ENCODE assay signal across 1 cellular context in the genomic region with DNA sequence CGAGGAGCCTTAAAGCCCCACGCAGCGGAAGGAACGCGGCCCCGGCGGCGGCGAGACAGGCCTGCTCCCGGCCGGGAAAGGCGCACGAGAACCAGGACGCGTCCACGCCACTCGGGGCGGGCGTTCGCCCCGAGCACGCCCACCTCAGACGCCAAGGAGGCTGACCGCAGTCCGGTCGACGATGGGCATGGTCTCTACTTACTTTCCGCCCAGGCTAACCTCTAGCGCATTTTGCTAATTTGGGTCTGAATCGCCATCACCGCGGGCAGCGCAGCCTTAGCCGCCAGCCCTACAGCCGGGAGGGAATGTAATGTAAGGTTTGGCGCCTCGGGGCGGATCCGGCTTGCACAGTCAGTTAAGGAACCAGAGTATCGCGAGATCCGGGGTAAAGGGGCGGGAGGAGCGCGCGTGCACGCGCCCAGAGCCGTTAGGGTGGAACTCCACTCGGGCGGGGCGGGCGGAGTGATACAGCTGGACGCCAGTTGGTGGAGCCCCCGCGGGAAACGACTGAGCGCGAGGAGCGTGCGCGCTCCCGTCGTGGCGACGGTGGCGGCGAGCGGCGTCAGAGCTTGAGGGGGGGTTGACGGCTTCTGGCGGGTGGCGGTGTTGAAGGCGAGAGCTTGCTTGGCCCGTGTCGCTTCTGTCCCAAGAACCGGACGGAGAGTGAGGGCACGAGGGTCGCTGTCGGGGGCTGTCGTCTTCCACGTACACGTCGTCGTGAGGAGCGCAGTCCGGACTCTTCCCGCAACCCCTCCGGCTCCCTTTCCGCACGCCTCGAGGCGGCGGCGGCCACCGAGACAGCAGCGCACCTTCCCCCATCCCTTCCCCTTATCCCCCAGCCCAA.
TF ChIP-seq lines count a peak whose summit lies in the region.

A gene with protein sequence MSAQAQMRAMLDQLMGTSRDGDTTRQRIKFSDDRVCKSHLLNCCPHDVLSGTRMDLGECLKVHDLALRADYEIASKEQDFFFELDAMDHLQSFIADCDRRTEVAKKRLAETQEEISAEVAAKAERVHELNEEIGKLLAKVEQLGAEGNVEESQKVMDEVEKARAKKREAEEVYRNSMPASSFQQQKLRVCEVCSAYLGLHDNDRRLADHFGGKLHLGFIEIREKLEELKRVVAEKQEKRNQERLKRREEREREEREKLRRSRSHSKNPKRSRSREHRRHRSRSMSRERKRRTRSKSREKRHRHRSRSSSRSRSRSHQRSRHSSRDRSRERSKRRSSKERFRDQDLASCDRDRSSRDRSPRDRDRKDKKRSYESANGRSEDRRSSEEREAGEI (plus strand): TSS at position 529 of the 844 bp plus-strand sequence. CDS start 368 bp downstream, outside the sequence.

TF ChIP-seq in GM12878, 131 proteins besides CTCF, POLR2A, EP300 and RAD21 (continued from another document and continues in another):
- TF ChIP-seq, protein P1, sequence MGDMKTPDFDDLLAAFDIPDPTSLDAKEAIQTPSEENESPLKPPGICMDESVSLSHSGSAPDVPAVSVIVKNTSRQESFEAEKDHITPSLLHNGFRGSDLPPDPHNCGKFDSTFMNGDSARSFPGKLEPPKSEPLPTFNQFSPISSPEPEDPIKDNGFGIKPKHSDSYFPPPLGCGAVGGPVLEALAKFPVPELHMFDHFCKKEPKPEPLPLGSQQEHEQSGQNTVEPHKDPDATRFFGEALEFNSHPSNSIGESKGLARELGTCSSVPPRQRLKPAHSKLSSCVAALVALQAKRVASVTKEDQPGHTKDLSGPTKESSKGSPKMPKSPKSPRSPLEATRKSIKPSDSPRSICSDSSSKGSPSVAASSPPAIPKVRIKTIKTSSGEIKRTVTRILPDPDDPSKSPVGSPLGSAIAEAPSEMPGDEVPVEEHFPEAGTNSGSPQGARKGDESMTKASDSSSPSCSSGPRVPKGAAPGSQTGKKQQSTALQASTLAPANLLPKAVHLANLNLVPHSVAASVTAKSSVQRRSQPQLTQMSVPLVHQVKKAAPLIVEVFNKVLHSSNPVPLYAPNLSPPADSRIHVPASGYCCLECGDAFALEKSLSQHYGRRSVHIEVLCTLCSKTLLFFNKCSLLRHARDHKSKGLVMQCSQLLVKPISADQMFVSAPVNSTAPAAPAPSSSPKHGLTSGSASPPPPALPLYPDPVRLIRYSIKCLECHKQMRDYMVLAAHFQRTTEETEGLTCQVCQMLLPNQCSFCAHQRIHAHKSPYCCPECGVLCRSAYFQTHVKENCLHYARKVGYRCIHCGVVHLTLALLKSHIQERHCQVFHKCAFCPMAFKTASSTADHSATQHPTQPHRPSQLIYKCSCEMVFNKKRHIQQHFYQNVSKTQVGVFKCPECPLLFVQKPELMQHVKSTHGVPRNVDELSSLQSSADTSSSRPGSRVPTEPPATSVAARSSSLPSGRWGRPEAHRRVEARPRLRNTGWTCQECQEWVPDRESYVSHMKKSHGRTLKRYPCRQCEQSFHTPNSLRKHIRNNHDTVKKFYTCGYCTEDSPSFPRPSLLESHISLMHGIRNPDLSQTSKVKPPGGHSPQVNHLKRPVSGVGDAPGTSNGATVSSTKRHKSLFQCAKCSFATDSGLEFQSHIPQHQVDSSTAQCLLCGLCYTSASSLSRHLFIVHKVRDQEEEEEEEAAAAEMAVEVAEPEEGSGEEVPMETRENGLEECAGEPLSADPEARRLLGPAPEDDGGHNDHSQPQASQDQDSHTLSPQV (IDR thresholded peaks at IDR 0.05), result no peak
- TF ChIP-seq, protein P2, sequence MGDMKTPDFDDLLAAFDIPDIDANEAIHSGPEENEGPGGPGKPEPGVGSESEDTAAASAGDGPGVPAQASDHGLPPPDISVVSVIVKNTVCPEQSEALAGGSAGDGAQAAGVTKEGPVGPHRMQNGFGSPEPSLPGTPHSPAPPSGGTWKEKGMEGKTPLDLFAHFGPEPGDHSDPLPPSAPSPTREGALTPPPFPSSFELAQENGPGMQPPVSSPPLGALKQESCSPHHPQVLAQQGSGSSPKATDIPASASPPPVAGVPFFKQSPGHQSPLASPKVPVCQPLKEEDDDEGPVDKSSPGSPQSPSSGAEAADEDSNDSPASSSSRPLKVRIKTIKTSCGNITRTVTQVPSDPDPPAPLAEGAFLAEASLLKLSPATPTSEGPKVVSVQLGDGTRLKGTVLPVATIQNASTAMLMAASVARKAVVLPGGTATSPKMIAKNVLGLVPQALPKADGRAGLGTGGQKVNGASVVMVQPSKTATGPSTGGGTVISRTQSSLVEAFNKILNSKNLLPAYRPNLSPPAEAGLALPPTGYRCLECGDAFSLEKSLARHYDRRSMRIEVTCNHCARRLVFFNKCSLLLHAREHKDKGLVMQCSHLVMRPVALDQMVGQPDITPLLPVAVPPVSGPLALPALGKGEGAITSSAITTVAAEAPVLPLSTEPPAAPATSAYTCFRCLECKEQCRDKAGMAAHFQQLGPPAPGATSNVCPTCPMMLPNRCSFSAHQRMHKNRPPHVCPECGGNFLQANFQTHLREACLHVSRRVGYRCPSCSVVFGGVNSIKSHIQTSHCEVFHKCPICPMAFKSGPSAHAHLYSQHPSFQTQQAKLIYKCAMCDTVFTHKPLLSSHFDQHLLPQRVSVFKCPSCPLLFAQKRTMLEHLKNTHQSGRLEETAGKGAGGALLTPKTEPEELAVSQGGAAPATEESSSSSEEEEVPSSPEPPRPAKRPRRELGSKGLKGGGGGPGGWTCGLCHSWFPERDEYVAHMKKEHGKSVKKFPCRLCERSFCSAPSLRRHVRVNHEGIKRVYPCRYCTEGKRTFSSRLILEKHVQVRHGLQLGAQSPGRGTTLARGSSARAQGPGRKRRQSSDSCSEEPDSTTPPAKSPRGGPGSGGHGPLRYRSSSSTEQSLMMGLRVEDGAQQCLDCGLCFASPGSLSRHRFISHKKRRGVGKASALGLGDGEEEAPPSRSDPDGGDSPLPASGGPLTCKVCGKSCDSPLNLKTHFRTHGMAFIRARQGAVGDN (IDR thresholded peaks at IDR 0.05), result peak; percentile 69
- TF ChIP-seq RUNX3 (IDR thresholded peaks at IDR 0.05; ENCODE audit: low read length) (peak; percentile 76), CBX3 (IDR thresholded peaks at IDR 0.05; ENCODE audit: borderline replicate concordance, low read depth) (no peak), GABPA (IDR thresholded peaks at IDR 0.05; ENCODE audit: low read depth) (no peak), MEF2A (IDR thresholded peaks at IDR 0.05; ENCODE audit: insufficient read depth, low read depth, low read length) (no peak), BMI1 (IDR thresholded peaks at IDR 0.05; ENCODE audit: borderline replicate concordance) (no peak), SMAD1 (IDR thresholded peaks at IDR 0.05; ENCODE audit: low read depth, partially characterized antibody) (peak; percentile 40), RCOR1 (conservative IDR thresholded peaks at IDR 0.05; ENCODE audit: low read depth, low read length) (peak; percentile 99), HDAC6 (IDR thresholded peaks at IDR 0.05; ENCODE audit: unreplicated experiment) (peak; percentile 19), FOS (IDR thresholded peaks at IDR 0.05; ENCODE audit: borderline replicate concordance, extremely low read depth, insufficient read length) (no peak), MYC (IDR thresholded peaks at IDR 0.05; ENCODE audit: insufficient read depth, insufficient read length, insufficient replicate concordance, low read length, severe bottlenecking) (no peak), SIN3A (IDR thresholded peaks at IDR 0.05; ENCODE audit: low read depth, low read length) (peak; percentile 76; the same call in 1 of the 2 replicates), ZSCAN29 (IDR thresholded peaks at IDR 0.05) (peak; percentile 75; the same call in 1 of the 2 replicates), FOXK2 (IDR thresholded peaks at IDR 0.05) (no peak), CBFB (IDR thresholded peaks at IDR 0.05; ENCODE audit: low read depth) (peak; percentile 99)
- TF ChIP-seq, protein P3, sequence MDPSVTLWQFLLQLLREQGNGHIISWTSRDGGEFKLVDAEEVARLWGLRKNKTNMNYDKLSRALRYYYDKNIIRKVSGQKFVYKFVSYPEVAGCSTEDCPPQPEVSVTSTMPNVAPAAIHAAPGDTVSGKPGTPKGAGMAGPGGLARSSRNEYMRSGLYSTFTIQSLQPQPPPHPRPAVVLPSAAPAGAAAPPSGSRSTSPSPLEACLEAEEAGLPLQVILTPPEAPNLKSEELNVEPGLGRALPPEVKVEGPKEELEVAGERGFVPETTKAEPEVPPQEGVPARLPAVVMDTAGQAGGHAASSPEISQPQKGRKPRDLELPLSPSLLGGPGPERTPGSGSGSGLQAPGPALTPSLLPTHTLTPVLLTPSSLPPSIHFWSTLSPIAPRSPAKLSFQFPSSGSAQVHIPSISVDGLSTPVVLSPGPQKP (IDR thresholded peaks at IDR 0.05; ENCODE audit: low read depth, low read length), result peak; percentile 57; the same call in 1 of the 2 replicates
- TF ChIP-seq, protein P4, sequence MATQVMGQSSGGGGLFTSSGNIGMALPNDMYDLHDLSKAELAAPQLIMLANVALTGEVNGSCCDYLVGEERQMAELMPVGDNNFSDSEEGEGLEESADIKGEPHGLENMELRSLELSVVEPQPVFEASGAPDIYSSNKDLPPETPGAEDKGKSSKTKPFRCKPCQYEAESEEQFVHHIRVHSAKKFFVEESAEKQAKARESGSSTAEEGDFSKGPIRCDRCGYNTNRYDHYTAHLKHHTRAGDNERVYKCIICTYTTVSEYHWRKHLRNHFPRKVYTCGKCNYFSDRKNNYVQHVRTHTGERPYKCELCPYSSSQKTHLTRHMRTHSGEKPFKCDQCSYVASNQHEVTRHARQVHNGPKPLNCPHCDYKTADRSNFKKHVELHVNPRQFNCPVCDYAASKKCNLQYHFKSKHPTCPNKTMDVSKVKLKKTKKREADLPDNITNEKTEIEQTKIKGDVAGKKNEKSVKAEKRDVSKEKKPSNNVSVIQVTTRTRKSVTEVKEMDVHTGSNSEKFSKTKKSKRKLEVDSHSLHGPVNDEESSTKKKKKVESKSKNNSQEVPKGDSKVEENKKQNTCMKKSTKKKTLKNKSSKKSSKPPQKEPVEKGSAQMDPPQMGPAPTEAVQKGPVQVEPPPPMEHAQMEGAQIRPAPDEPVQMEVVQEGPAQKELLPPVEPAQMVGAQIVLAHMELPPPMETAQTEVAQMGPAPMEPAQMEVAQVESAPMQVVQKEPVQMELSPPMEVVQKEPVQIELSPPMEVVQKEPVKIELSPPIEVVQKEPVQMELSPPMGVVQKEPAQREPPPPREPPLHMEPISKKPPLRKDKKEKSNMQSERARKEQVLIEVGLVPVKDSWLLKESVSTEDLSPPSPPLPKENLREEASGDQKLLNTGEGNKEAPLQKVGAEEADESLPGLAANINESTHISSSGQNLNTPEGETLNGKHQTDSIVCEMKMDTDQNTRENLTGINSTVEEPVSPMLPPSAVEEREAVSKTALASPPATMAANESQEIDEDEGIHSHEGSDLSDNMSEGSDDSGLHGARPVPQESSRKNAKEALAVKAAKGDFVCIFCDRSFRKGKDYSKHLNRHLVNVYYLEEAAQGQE (IDR thresholded peaks at IDR 0.05; ENCODE audit: low read depth, low read length), result no peak
- TF ChIP-seq, protein P5, sequence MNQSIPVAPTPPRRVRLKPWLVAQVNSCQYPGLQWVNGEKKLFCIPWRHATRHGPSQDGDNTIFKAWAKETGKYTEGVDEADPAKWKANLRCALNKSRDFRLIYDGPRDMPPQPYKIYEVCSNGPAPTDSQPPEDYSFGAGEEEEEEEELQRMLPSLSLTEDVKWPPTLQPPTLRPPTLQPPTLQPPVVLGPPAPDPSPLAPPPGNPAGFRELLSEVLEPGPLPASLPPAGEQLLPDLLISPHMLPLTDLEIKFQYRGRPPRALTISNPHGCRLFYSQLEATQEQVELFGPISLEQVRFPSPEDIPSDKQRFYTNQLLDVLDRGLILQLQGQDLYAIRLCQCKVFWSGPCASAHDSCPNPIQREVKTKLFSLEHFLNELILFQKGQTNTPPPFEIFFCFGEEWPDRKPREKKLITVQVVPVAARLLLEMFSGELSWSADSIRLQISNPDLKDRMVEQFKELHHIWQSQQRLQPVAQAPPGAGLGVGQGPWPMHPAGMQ (IDR thresholded peaks at IDR 0.05; ENCODE audit: borderline replicate concordance), result peak; percentile 91
- TF ChIP-seq, protein P6, sequence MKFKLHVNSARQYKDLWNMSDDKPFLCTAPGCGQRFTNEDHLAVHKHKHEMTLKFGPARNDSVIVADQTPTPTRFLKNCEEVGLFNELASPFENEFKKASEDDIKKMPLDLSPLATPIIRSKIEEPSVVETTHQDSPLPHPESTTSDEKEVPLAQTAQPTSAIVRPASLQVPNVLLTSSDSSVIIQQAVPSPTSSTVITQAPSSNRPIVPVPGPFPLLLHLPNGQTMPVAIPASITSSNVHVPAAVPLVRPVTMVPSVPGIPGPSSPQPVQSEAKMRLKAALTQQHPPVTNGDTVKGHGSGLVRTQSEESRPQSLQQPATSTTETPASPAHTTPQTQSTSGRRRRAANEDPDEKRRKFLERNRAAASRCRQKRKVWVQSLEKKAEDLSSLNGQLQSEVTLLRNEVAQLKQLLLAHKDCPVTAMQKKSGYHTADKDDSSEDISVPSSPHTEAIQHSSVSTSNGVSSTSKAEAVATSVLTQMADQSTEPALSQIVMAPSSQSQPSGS (IDR thresholded peaks at IDR 0.05; ENCODE audit: low read length), result peak; percentile 59; the same call in 1 of the 2 replicates
- TF ChIP-seq, protein P7, sequence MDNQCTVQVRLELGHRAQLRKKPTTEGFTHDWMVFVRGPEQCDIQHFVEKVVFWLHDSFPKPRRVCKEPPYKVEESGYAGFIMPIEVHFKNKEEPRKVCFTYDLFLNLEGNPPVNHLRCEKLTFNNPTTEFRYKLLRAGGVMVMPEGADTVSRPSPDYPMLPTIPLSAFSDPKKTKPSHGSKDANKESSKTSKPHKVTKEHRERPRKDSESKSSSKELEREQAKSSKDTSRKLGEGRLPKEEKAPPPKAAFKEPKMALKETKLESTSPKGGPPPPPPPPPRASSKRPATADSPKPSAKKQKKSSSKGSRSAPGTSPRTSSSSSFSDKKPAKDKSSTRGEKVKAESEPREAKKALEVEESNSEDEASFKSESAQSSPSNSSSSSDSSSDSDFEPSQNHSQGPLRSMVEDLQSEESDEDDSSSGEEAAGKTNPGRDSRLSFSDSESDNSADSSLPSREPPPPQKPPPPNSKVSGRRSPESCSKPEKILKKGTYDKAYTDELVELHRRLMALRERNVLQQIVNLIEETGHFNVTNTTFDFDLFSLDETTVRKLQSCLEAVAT (IDR thresholded peaks at IDR 0.05), result no peak
- TF ChIP-seq, protein P8, sequence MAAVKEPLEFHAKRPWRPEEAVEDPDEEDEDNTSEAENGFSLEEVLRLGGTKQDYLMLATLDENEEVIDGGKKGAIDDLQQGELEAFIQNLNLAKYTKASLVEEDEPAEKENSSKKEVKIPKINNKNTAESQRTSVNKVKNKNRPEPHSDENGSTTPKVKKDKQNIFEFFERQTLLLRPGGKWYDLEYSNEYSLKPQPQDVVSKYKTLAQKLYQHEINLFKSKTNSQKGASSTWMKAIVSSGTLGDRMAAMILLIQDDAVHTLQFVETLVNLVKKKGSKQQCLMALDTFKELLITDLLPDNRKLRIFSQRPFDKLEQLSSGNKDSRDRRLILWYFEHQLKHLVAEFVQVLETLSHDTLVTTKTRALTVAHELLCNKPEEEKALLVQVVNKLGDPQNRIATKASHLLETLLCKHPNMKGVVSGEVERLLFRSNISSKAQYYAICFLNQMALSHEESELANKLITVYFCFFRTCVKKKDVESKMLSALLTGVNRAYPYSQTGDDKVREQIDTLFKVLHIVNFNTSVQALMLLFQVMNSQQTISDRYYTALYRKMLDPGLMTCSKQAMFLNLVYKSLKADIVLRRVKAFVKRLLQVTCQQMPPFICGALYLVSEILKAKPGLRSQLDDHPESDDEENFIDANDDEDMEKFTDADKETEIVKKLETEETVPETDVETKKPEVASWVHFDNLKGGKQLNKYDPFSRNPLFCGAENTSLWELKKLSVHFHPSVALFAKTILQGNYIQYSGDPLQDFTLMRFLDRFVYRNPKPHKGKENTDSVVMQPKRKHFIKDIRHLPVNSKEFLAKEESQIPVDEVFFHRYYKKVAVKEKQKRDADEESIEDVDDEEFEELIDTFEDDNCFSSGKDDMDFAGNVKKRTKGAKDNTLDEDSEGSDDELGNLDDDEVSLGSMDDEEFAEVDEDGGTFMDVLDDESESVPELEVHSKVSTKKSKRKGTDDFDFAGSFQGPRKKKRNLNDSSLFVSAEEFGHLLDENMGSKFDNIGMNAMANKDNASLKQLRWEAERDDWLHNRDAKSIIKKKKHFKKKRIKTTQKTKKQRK (IDR thresholded peaks at IDR 0.05; ENCODE audit: low read depth, low read length), result no peak
